Comparison of ENCODE assay signal across 13 cellular contexts in the genomic region with DNA sequence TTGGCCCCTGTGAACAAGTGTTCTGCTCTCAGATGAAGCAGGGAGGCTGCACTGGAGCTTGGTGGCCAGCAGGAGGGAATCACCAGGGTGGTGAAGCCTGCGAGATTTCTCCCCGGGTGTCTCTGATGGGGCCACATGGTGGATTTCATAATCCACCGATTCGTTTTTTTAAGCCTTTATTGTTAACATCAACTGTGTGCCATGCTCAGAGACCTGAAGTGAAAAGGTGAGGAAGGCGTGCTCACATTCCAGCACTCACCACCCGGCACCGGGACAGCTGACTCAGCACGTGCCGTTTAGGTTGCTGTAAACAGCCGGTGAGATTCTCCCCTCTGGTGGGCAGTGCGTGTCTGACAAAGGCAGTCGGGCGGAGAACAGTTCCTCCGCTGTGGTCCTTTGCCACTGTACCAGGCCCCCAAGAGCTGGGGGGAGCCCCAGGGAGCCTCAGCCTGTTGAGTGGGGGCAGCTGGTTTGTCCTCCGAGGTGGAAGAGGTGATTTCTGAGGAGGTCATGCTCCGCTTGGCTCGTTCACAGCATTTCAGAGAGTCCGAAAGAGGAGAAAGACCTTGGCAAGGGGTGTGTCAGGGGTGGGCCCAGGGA. TPM values are rescaled to one million over a fixed set of nuclear protein-coding genes. Genes with fewer than 3 reads are reported as not detected.
A peak's percentile ranks its signal among the peaks of the same experiment; 100 is the strongest.
DNase-seq lines count a peak whose midpoint lies in the region; ATAC-seq and TF ChIP-seq lines count a peak whose summit lies in the region.
"Had no signal": no experiment of that assay in that cellular context is flagged by ENCODE, and none has a peak within 500 bp of the region (broad histone marks: within the 10 kb centered on the region; RNA-seq: fewer than 3 reads in every experiment).

No MANE protein-coding gene starts in this region.

- H3K4me3 Mint-ChIP-seq in glutamatergic neuron (ENCODE audit: unreplicated experiment), result no peak overlapping the region
- peak overlapping the region; percentile 39 for H3K4me3 Mint-ChIP-seq in type B pancreatic cell
- H3K4me3 Mint-ChIP-seq: activated B cell treated with CpG ODN at 0.5 μM for 24 hours; CD4-positive, CD25-positive, alpha-beta regulatory T cell; natural killer cell had no signal

- H3K36me3 ChIP-seq in right atrium auricular region, result peaks cover 31% of the 10 kb centered on the region
- H3K36me3 ChIP-seq in RWPE2 (ENCODE audit: low read depth), result peaks cover 60% of the 10 kb centered on the region

- H3K27me3 Mint-ChIP-seq in glutamatergic neuron (ENCODE audit: unreplicated experiment), result peaks cover 1% of the 10 kb centered on the region
- no peaks in the 10 kb centered on the region for H3K27me3 Mint-ChIP-seq in type B pancreatic cell
- H3K27me3 Mint-ChIP-seq: activated B cell treated with CpG ODN at 0.5 μM for 24 hours; CD4-positive, CD25-positive, alpha-beta regulatory T cell had no signal

- H3K9me3 Mint-ChIP-seq in glutamatergic neuron (ENCODE audit: unreplicated experiment) (peaks cover 2% of the 10 kb centered on the region), type B pancreatic cell (no peaks in the 10 kb centered on the region)
- H3K9me3 Mint-ChIP-seq: activated B cell treated with CpG ODN at 0.5 μM for 24 hours; CD4-positive, CD25-positive, alpha-beta regulatory T cell; natural killer cell had no signal

- H3K4me1 Mint-ChIP-seq in glutamatergic neuron (ENCODE audit: low read depth, unreplicated experiment), result peaks cover 6% of the 10 kb centered on the region
- peaks cover 30% of the 10 kb centered on the region for H3K4me1 Mint-ChIP-seq in type B pancreatic cell (ENCODE audit: unreplicated experiment)
- H3K4me1 Mint-ChIP-seq: activated B cell treated with CpG ODN at 0.5 μM for 24 hours had no signal

- H3K27ac Mint-ChIP-seq in glutamatergic neuron (ENCODE audit: unreplicated experiment), result no peak overlapping the region
- H3K27ac Mint-ChIP-seq in type B pancreatic cell, result peak overlapping the region; percentile 77
- H3K27ac Mint-ChIP-seq: activated B cell treated with CpG ODN at 0.5 μM for 24 hours; CD4-positive, CD25-positive, alpha-beta regulatory T cell; natural killer cell had no signal

- H3K4me3 ChIP-seq in right atrium auricular region (no peak overlapping the region), RWPE2 (ENCODE audit: severe bottlenecking) (no peak overlapping the region)
- H3K4me3 ChIP-seq: heart left ventricle had no signal

- intact Hi-C loops in cardiac septum (cut with DNase I), result no loop called here

- H3K27me3 ChIP-seq in right atrium auricular region (no peaks in the 10 kb centered on the region), RWPE2 (ENCODE audit: insufficient read depth, poor library complexity, severe bottlenecking) (no peaks in the 10 kb centered on the region)
- H3K27me3 ChIP-seq: heart left ventricle had no signal

- H3K4me1 ChIP-seq in right atrium auricular region (no peaks in the 10 kb centered on the region), RWPE2 (ENCODE audit: insufficient read depth, poor library complexity, severe bottlenecking) (peaks cover 10% of the 10 kb centered on the region)

- TF ChIP-seq CTCF in right atrium auricular region (IDR thresholded peaks at IDR 0.05) (peak in 1 of 2 donors; percentile 28), RWPE2 (IDR thresholded peaks at IDR 0.05; ENCODE audit: poor library complexity, severe bottlenecking) (peak; percentile 50), glutamatergic neuron (IDR thresholded peaks at IDR 0.05; ENCODE audit: partially characterized antibody, unreplicated experiment) (peak; percentile 35), type B pancreatic cell (conservative IDR thresholded peaks at IDR 0.05) (peak; percentile 57)

- ATAC-seq in RWPE2 (ENCODE audit: low read depth) (peak; percentile 87), HG03280 (IDR thresholded peaks at IDR 0.05; ENCODE audit: unreplicated experiment) (no peak)
- ATAC-seq: natural killer cell had no signal

- no peaks in the 10 kb centered on the region for H3K9me3 ChIP-seq in right atrium auricular region
- no peaks in the 10 kb centered on the region for H3K9me3 ChIP-seq in RWPE2 (ENCODE audit: severe bottlenecking)
- H3K9me3 ChIP-seq: heart left ventricle had no signal

- DNase-seq in cardiac septum (ENCODE audit: low spot score), result peak; percentile 72
- DNase-seq in right atrium auricular region (ENCODE audit: low spot score), result no peak
- peak; percentile 89 for DNase-seq in RWPE2 (ENCODE audit: low spot score)
- DNase-seq in glutamatergic neuron, result no peak
- DNase-seq in type B pancreatic cell (ENCODE audit: extremely low spot score, unreplicated experiment), result peak; percentile 51
- DNase-seq in stimulated activated CD4-positive, alpha-beta T cell treated with anti-CD3 and anti-CD28 coated beads, Interleukin-2, amount 100 ng/mL, for 48 hours, result no peak
- no peak for DNase-seq in ureter (ENCODE audit: low spot score)
- DNase-seq: activated B cell treated with CpG ODN at 0.5 μM for 24 hours; CD4-positive, CD25-positive, alpha-beta regulatory T cell; KG1; natural killer cell had no signal

- H3K36me3 Mint-ChIP-seq in glutamatergic neuron (ENCODE audit: unreplicated experiment), result no peaks in the 10 kb centered on the region
- H3K36me3 Mint-ChIP-seq in type B pancreatic cell, result peaks cover 13% of the 10 kb centered on the region
- H3K36me3 Mint-ChIP-seq: natural killer cell had no signal

- H3K27ac ChIP-seq in right atrium auricular region (no peak overlapping the region), RWPE2 (ENCODE audit: poor library complexity, severe bottlenecking) (no peak overlapping the region)
- H3K27ac ChIP-seq: heart left ventricle had no signal

RNA-seq across cellular contexts. Expression of a gene that starts 12.7 kb away (rescaled TPM):
- total RNA-seq in cardiac septum, result 0.73 TPM
- total RNA-seq in right atrium auricular region, result under 1 TPM; 0.12 to 0.30 TPM
- total RNA-seq in glutamatergic neuron (ENCODE audit: unreplicated experiment), result 2.0 TPM
- total RNA-seq in type B pancreatic cell (ENCODE audit: low replicate concordance), result 7.9 and 13.4 TPM in 2 replicates
- total RNA-seq in ureter, result 7.4 TPM

RNA-seq across cellular contexts. Expression of a gene that starts 37.3 kb away (rescaled TPM):
- total RNA-seq in cardiac septum (39.6 TPM), right atrium auricular region (10 to 100 TPM; 38.1 to 46.1 TPM), glutamatergic neuron (ENCODE audit: unreplicated experiment) (56.9 TPM), type B pancreatic cell (ENCODE audit: low replicate concordance) (90.8 and 107 TPM in 2 replicates), ureter (109 TPM)

Comparison
In these comparisons a context has a peak if more than half of its experiments do, and no peak if none do; other contexts are left out.
1. DNase-seq: peak in cardiac septum (single experiment), RWPE2 (single experiment) and type B pancreatic cell (single experiment); none in right atrium auricular region (single experiment), glutamatergic neuron (single experiment), stimulated activated CD4-positive, alpha-beta T cell treated with anti-CD3 and anti-CD28 coated beads, Interleukin-2, amount 100 ng/mL, for 48 hours (0 of 2) and ureter (single experiment).